12 cellular contexts compared by ENCODE assay signal in the genomic region with DNA sequence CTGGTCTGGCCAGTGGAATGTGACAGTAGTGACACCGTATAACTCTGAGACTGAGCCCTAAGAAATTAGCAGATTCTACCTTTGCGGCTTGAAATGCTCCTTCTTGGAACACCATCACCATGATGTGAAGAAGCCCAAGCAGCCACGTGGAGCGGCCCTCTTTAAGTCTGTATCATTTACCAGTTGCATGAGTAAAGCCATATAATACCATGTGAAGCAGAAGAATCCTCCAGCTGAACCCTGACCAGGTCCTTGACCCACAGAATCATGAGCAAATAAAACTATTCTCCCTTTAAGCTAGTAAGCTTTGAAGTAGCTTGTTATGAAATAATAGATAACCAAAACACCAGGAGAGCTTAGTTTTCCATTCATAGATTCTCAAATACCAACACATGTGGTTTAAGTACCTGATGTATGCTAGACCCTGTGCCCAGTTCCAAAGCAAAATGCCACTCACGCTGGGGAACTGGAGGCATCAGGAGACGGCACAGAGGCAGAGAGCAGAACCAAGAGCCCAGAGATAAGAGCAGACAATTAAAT. TPM values are rescaled to one million over a fixed set of nuclear protein-coding genes. Genes with fewer than 3 reads are reported as not detected.
"Had no signal": no experiment of that assay in that cellular context is flagged by ENCODE, and none has a peak within 500 bp of the region (broad histone marks: within the 10 kb centered on the region; RNA-seq: fewer than 3 reads in every experiment).

No MANE protein-coding gene starts in this region.

- H3K9me3 Mint-ChIP-seq: HFFc6 had no signal

- H3K4me3 Mint-ChIP-seq: HFFc6 had no signal

- DNase-seq: GM23248, GOT3, H7, HFFc6, IMR-90, KBM-7 had no signal

- H3K4me3 ChIP-seq: GM23248, HAP-1 had no signal

- H3K27ac ChIP-seq: GM23248, HL-60, KMS-11 had no signal

- H3K27ac Mint-ChIP-seq: HFFc6 had no signal

- H3K36me3 ChIP-seq: HAP-1 had no signal

- ATAC-seq: HCT116 had no signal

- H3K4me1 ChIP-seq: HAP-1 had no signal

- H3K9me3 ChIP-seq: HAP-1 had no signal

RNA-seq across cellular contexts. Expression of gene SLC32A1, which starts 56.8 kb away (rescaled TPM):
- total RNA-seq: GM23248, H4, H7, HFFc6, HT1080, IMR-90 had no signal
